ENCODE assay signal across 14 cellular contexts in the genomic region with DNA sequence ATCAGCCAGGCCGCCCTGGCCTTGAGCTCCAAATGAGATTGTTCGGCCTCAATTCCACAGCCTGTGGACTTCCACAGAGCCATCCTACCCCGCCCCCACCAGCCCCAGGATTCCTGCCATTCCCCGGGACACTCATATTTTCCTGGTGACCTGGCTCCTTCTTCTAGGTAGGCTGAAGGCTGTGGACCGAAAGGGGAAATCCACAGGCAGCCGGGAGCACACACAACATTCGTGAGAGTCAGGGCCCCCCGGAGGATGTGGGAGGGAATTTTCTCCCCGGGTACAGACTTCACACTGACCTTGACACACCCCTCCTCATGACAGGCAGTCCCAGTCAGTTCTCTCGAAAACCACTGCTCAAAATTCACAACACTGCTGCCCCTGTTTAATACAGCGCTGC. TPM values are rescaled to one million over a fixed set of nuclear protein-coding genes. Genes with fewer than 3 reads are reported as not detected.
DNase-seq lines count a peak whose midpoint lies in the region; ATAC-seq and TF ChIP-seq lines count a peak whose summit lies in the region.
"Had no signal": no experiment of that assay in that cellular context is flagged by ENCODE, and none has a peak within 500 bp of the region (broad histone marks: within the 10 kb centered on the region; RNA-seq: fewer than 3 reads in every experiment).

No MANE protein-coding gene starts in this region.

- no peak for ATAC-seq in stimulated activated effector memory CD8-positive, alpha-beta T cell treated with anti-CD3 and anti-CD28 coated beads, Interleukin-12 subunit alpha, Interleukin-12 subunit beta, amount 100 ng/mL, for 72 hours
- no peak for ATAC-seq in GM21529 (IDR thresholded peaks at IDR 0.05; ENCODE audit: unreplicated experiment)
- ATAC-seq in HG02840 (IDR thresholded peaks at IDR 0.05; ENCODE audit: low FRiP score, unreplicated experiment) = no peak
- no peak for ATAC-seq in left lung

- H3K79me2 ChIP-seq in SK-N-SH (ENCODE audit: insufficient read depth) = peaks cover 6% of the 10 kb centered on the region; the same call in 1 of the 2 replicates

- H4K20me1 ChIP-seq in SK-N-SH (ENCODE audit: insufficient read depth) = no peaks in the 10 kb centered on the region

- DNase-seq in SK-N-SH (no peak), fibroblast of mammary gland (ENCODE audit: low read depth) (peak; percentile 32), left lung (no peak)
- no peak for DNase-seq in stimulated activated effector memory CD8-positive, alpha-beta T cell treated with anti-CD3 and anti-CD28 coated beads, Interleukin-12 subunit alpha, Interleukin-12 subunit beta, amount 100 ng/mL, for 72 hours (ENCODE audit: low spot score in 2 of 2)
- DNase-seq: activated CD8-positive, alpha-beta memory T cell treated with anti-CD3 and anti-CD28 coated beads, Interleukin-2, amount 50 U/mL, for 4 hours; Karpas-422; NCI-H446 treated with DMSO at 0.1 percent for 48 hours; stimulated activated CD4-positive, alpha-beta T cell treated with anti-CD3 and anti-CD28 coated beads, Interleukin-15, amount 100 ng/mL, for 24 hours; stimulated activated naive CD4-positive, alpha-beta T cell treated with Interleukin-2 at 50 U/mL for 16 hours had no signal

- H3F3A ChIP-seq in SK-N-SH (replicated peaks; ENCODE audit: insufficient read depth) = peaks cover 4% of the 10 kb centered on the region

- peaks cover 88% of the 10 kb centered on the region for H3K4me1 Mint-ChIP-seq in stimulated activated effector memory CD8-positive, alpha-beta T cell treated with anti-CD3 and anti-CD28 coated beads, Interleukin-12 subunit alpha, Interleukin-12 subunit beta, amount 100 ng/mL, for 72 hours

- H3K36me3 ChIP-seq in SK-N-SH (replicated peaks in 1 of 2; ENCODE audit: control insufficient read depth in 1 of 2, insufficient read depth in 2 of 2, low read length in 1 of 2) (peaks cover 9 to 12% of the 10 kb centered on the region in 2 experiments), left lung (peaks cover 0 to 28% of the 10 kb centered on the region in 2 donors)
- H3K36me3 ChIP-seq: breast epithelium had no signal

- TF ChIP-seq EP300 in SK-N-SH (IDR thresholded peaks at IDR 0.05; ENCODE audit: borderline replicate concordance in 1 of 2, low read depth in 1 of 2, low read length in 1 of 2) = no peak

- H3K9me3 Mint-ChIP-seq in stimulated activated effector memory CD8-positive, alpha-beta T cell treated with anti-CD3 and anti-CD28 coated beads, Interleukin-12 subunit alpha, Interleukin-12 subunit beta, amount 100 ng/mL, for 72 hours = no peaks in the 10 kb centered on the region

- no peak for TF ChIP-seq RAD21 in SK-N-SH (IDR thresholded peaks at IDR 0.05; ENCODE audit: low read length)

- no peaks in the 10 kb centered on the region for H3K9me2 ChIP-seq in SK-N-SH

- H2AFZ ChIP-seq in SK-N-SH (ENCODE audit: low read depth) = no peak overlapping the region

- H3K9me3 ChIP-seq in SK-N-SH = no peaks in the 10 kb centered on the region
- H3K9me3 ChIP-seq in left lung = no peaks in the 10 kb centered on the region
- H3K9me3 ChIP-seq: breast epithelium, heart left ventricle had no signal

- POLR2A ChIA-PET in SK-N-SH (lab: Yijun Ruan, JAX) = no interaction called here

- intact Hi-C loops in left lung (cut with DNase I) = no loop called here

- no peak overlapping the region for H3K4me3 Mint-ChIP-seq in stimulated activated effector memory CD8-positive, alpha-beta T cell treated with anti-CD3 and anti-CD28 coated beads, Interleukin-12 subunit alpha, Interleukin-12 subunit beta, amount 100 ng/mL, for 72 hours

- no peak overlapping the region for H3K9ac ChIP-seq in SK-N-SH

- WGBS in SK-N-SH (ENCODE audit: low lambda C conversion rate) = 43% methylated on average over 8 of the region's 11 CpGs

- H3K4me1 ChIP-seq in SK-N-SH (ENCODE audit: control insufficient read depth in 1 of 2, insufficient read depth in 2 of 2, low read depth in 1 of 2, low read length in 1 of 2) (peaks cover 0 to 5% of the 10 kb centered on the region in 2 experiments; a peak in 1 of 4 replicates), left lung (peaks cover 7 to 72% of the 10 kb centered on the region in 2 donors)

- peaks cover 62% of the 10 kb centered on the region for H3K36me3 Mint-ChIP-seq in stimulated activated effector memory CD8-positive, alpha-beta T cell treated with anti-CD3 and anti-CD28 coated beads, Interleukin-12 subunit alpha, Interleukin-12 subunit beta, amount 100 ng/mL, for 72 hours

- H3K27ac Mint-ChIP-seq in stimulated activated effector memory CD8-positive, alpha-beta T cell treated with anti-CD3 and anti-CD28 coated beads, Interleukin-12 subunit alpha, Interleukin-12 subunit beta, amount 100 ng/mL, for 72 hours = peak overlapping the region; percentile 43

- H3K4me3 ChIP-seq in SK-N-SH (ENCODE audit: low read depth in 2 of 2, low read length in 1 of 2) = no peak overlapping the region
- no peak overlapping the region for H3K4me3 ChIP-seq in fibroblast of mammary gland (ENCODE audit: control insufficient read depth, low read depth, low read length)
- no peak overlapping the region for H3K4me3 ChIP-seq in left lung
- H3K4me3 ChIP-seq: breast epithelium, heart left ventricle had no signal

- H3K4me2 ChIP-seq in SK-N-SH = no peak overlapping the region

- TF ChIP-seq CTCF in GM12874 (IDR thresholded peaks at IDR 0.05; ENCODE audit: insufficient read depth, low read depth, low read length) (peak; percentile 15; the same call in 1 of the 2 replicates), SK-N-SH (IDR thresholded peaks at IDR 0.05) (peak; percentile 26; the same call in 1 of the 2 replicates), fibroblast of mammary gland (conservative IDR thresholded peaks at IDR 0.05; ENCODE audit: control insufficient read depth, insufficient read depth, low read depth, low read length) (no peak), left lung (IDR thresholded peaks at IDR 0.05) (no peak)

- CTCF ChIA-PET in SK-N-SH (lab: Yijun Ruan, JAX) = no interaction called here

- H3K27me3 ChIP-seq in SK-N-SH (ENCODE audit: insufficient read depth) = no peaks in the 10 kb centered on the region
- no peaks in the 10 kb centered on the region for H3K27me3 ChIP-seq in left lung
- H3K27me3 ChIP-seq: breast epithelium, heart left ventricle had no signal

- H3K27ac ChIP-seq in SK-N-SH (ENCODE audit: low read depth in 2 of 2, low read length in 1 of 2) = no peak overlapping the region
- no peak overlapping the region for H3K27ac ChIP-seq in left lung
- H3K27ac ChIP-seq: breast epithelium had no signal

TF ChIP-seq in SK-N-SH, 30 proteins besides CTCF, POLR2A, EP300 and RAD21:
- no peak for TF ChIP-seq RFX5 (IDR thresholded peaks at IDR 0.05; ENCODE audit: low read length)
- no peak for TF ChIP-seq NRF1 (IDR thresholded peaks at IDR 0.05; ENCODE audit: low read depth, low read length)
- no peak for TF ChIP-seq CHD2 (IDR thresholded peaks at IDR 0.05; ENCODE audit: low read length, partially characterized antibody)
- no peak for TF ChIP-seq RCOR1 (IDR thresholded peaks at IDR 0.05; ENCODE audit: low read length)
- no peak for TF ChIP-seq SMC3 (IDR thresholded peaks at IDR 0.05; ENCODE audit: low read depth, low read length)
- no peak for TF ChIP-seq GABPA (IDR thresholded peaks at IDR 0.05; ENCODE audit: low read depth)
TF ChIP-seq in SK-N-SH: peak in this region for 0.

RNA-seq across cellular contexts. Expression of a gene that starts 39.9 kb away (rescaled TPM):
- polyA plus RNA-seq in SK-N-SH (2012; rRNA removed) = 5.8 and 12.4 TPM in 2 replicates
- 6.6 and 10.2 TPM in 2 replicates for polyA plus RNA-seq in SK-N-SH (2012; cell fraction: cytosol; rRNA removed)
- 14.2 and 18.0 TPM in 2 replicates for polyA plus RNA-seq in SK-N-SH (2012; cell fraction: nucleus; rRNA removed)
- total RNA-seq in left lung = 10 to 100 TPM; 25.7 to 54.8 TPM

Comparison
In these comparisons a context has a peak if more than half of its experiments do, and no peak if none do; other contexts are left out.
1. CTCF ChIP-seq: peak in GM12874 (single experiment) and SK-N-SH (single experiment); none in fibroblast of mammary gland (single experiment) and left lung (0 of 2).